ENCODE assay signal across 10 cellular contexts in genomic region chr10:133422821-133423771, GRCh38. TPM values are rescaled to one million over a fixed set of nuclear protein-coding genes. Genes with fewer than 3 reads are reported as not detected.
DNase-seq lines count a peak whose midpoint lies in the region; ATAC-seq, FAIRE-seq and TF ChIP-seq lines count a peak whose summit lies in the region.
"Had no signal": no experiment of that assay in that cellular context is flagged by ENCODE, and none has a peak within 500 bp of the region (broad histone marks: within the 10 kb centered on the region; RNA-seq: fewer than 3 reads in every experiment).

No MANE protein-coding gene starts in this region.

- BruUV-seq in HepG2 (replicated peaks; lab: Mats Ljungman, UMichigan): no TSS peak

- no peak for FAIRE-seq in HepG2 (lab: Jason Lieb, UNC)
- FAIRE-seq: endothelial cell of umbilical vein had no signal

- POLR2A ChIA-PET in HepG2 (lab: Yijun Ruan, JAX): no interaction called here

- 89% methylated on average over 21 of the region's 88 CpGs for WGBS in HepG2 (ENCODE audit: low lambda C conversion rate)

- peak; percentile 2; the same call in 2 of the 3 replicates for ATAC-seq in HepG2
- no peak for ATAC-seq in GM21737 (IDR thresholded peaks at IDR 0.05; ENCODE audit: unreplicated experiment)

- H3K4me1 ChIP-seq in HepG2 (ENCODE audit: insufficient read depth, low read length): no peaks in the 10 kb centered on the region

- H3K27me3 Mint-ChIP-seq in activated naive CD4-positive, alpha-beta T cell treated with anti-CD3 and anti-CD28 coated beads, Interleukin-2, amount 50 U/mL, for 24 hours: no peaks in the 10 kb centered on the region
- peaks cover 6% of the 10 kb centered on the region for H3K27me3 Mint-ChIP-seq in type B pancreatic cell

- no peak for TF ChIP-seq RAD21 in HepG2 (CRISPR knock-in tag; IDR thresholded peaks at IDR 0.05)

- no peak overlapping the region for H3K27ac ChIP-seq in HepG2 (ENCODE audit: extremely low read length, insufficient read depth, low read length)
- H3K27ac ChIP-seq: SK-N-MC had no signal

- H3K36me3 Mint-ChIP-seq in activated naive CD4-positive, alpha-beta T cell treated with anti-CD3 and anti-CD28 coated beads, Interleukin-2, amount 50 U/mL, for 24 hours: peaks cover 2% of the 10 kb centered on the region
- peaks cover 4% of the 10 kb centered on the region for H3K36me3 Mint-ChIP-seq in type B pancreatic cell

- H3K9ac ChIP-seq in HepG2 (ENCODE audit: insufficient read depth, low read depth, low read length): no peak overlapping the region

- DNase-seq in activated naive CD4-positive, alpha-beta T cell treated with Interleukin-2 at 50 U/mL for 16 hours: no peak
- DNase-seq in astrocyte of the hippocampus (ENCODE audit: low read depth, low spot score) (peak; percentile 55), HepG2 (ENCODE audit: low spot score) (no peak), type B pancreatic cell (ENCODE audit: extremely low spot score, unreplicated experiment) (no peak), DMS153 treated with DMSO at 0.1 percent for 48 hours (lab: John Stamatoyannopoulos, UW; ENCODE audit: unreplicated experiment) (no peak), NCI-H446 (lab: John Stamatoyannopoulos, UW) (no peak)

- no peak overlapping the region for H3K4me2 ChIP-seq in HepG2 (ENCODE audit: low read depth, low read length)

- no peaks in the 10 kb centered on the region for H3K9me3 Mint-ChIP-seq in activated naive CD4-positive, alpha-beta T cell treated with anti-CD3 and anti-CD28 coated beads, Interleukin-2, amount 50 U/mL, for 24 hours
- H3K9me3 Mint-ChIP-seq in type B pancreatic cell: no peaks in the 10 kb centered on the region

- H3K9me3 ChIP-seq in HepG2 (ENCODE audit: low read length): no peaks in the 10 kb centered on the region

- peak overlapping the region; percentile 23 for H3K27ac Mint-ChIP-seq in activated naive CD4-positive, alpha-beta T cell treated with anti-CD3 and anti-CD28 coated beads, Interleukin-2, amount 50 U/mL, for 24 hours
- H3K27ac Mint-ChIP-seq in type B pancreatic cell: no peak overlapping the region

- no peak overlapping the region for H3K4me3 ChIP-seq in HepG2 (replicated peaks in 1 of 3; ENCODE audit: insufficient read depth in 1 of 3, low read depth in 2 of 3, low read length in 3 of 3)
- H3K4me3 ChIP-seq: SK-N-MC had no signal

- H3K36me3 ChIP-seq in HepG2 (replicated peaks in 1 of 2; ENCODE audit: control insufficient read depth in 1 of 2, insufficient read depth in 2 of 2, low read length in 2 of 2): peaks cover 6 to 10% of the 10 kb centered on the region in 2 experiments; a peak in 2 of 5 replicates

- in situ Hi-C loops in HepG2 (cut with HindIII; ENCODE audit: extremely low pct_ligation_motif_present, low pct_unique_long_range_greater_than_20kb): loop anchor here (5.0 kb wide), 1 partner anchor 149 kb away; no protein-coding TSS in a partner anchor

- intact Hi-C loops in HepG2 (cut with micrococcal nuclease; ENCODE audit: unreplicated experiment): no loop called here

- no peaks in the 10 kb centered on the region for H3K79me2 ChIP-seq in HepG2 (ENCODE audit: insufficient read depth, low read length)

- no peak for TF ChIP-seq EP300 in HepG2 (IDR thresholded peaks at IDR 0.05; ENCODE audit: low read depth in 2 of 2, low read length in 2 of 2)
- TF ChIP-seq EP300 in HepG2 (CRISPR knock-in tag; IDR thresholded peaks at IDR 0.05; ENCODE audit: borderline replicate concordance): no peak

- no peak for TF ChIP-seq POLR2A in HepG2 (IDR thresholded peaks at IDR 0.05; ENCODE audit: insufficient read depth in 1 of 2, low read depth in 2 of 2, low read length in 2 of 2)

- H2AFZ ChIP-seq in HepG2 (ENCODE audit: low read length): no peak overlapping the region

- no peaks in the 10 kb centered on the region for H3K27me3 ChIP-seq in HepG2 (ENCODE audit: control insufficient read depth in 1 of 2, insufficient read depth in 2 of 2, low read length in 2 of 2)

- no peaks in the 10 kb centered on the region for H4K20me1 ChIP-seq in HepG2 (ENCODE audit: insufficient read depth, low read length)

- CTCF ChIA-PET in HepG2 (lab: Yijun Ruan, JAX; ENCODE audit: low intra/inter-chr PET ratio, low total read pairs): no interaction called here

- no peaks in the 10 kb centered on the region for H3K4me1 Mint-ChIP-seq in activated naive CD4-positive, alpha-beta T cell treated with anti-CD3 and anti-CD28 coated beads, Interleukin-2, amount 50 U/mL, for 24 hours
- no peaks in the 10 kb centered on the region for H3K4me1 Mint-ChIP-seq in type B pancreatic cell (ENCODE audit: unreplicated experiment)

- TF ChIP-seq CTCF in HepG2 (CRISPR knock-in tag; IDR thresholded peaks at IDR 0.05) (no peak), type B pancreatic cell (conservative IDR thresholded peaks at IDR 0.05) (no peak)

- H3K4me3 Mint-ChIP-seq in activated naive CD4-positive, alpha-beta T cell treated with anti-CD3 and anti-CD28 coated beads, Interleukin-2, amount 50 U/mL, for 24 hours: peak overlapping the region; percentile 36
- H3K4me3 Mint-ChIP-seq in type B pancreatic cell: peak overlapping the region; percentile 49

RNA-seq across cellular contexts. Expression of gene SPRN, which starts 1.3 kb away (rescaled TPM):
- total RNA-seq in HepG2 (2016; rRNA removed; fragmentation: Illumina TruSeq; extraction: Trizol) (not detected in 2 replicates), type B pancreatic cell (ENCODE audit: low replicate concordance) (0.21 and 0.56 TPM in 2 replicates)
- total RNA-seq in HepG2 (2016; cell fraction: cytosol; rRNA removed; fragmentation: Illumina TruSeq; extraction: Trizol; ENCODE audit: low read depth): not detected in 2 replicates
- total RNA-seq in HepG2 (2016; cell fraction: insoluble cytoplasmic fraction; rRNA removed; fragmentation: Illumina TruSeq; extraction: Trizol): not detected in 2 replicates
- not detected in 2 replicates for total RNA-seq in HepG2 (2016; cell fraction: membrane; rRNA removed; fragmentation: Illumina TruSeq; extraction: Trizol)
- total RNA-seq in HepG2 (2016; cell fraction: nucleus; rRNA removed; fragmentation: Illumina TruSeq; extraction: Trizol): not detected in 2 replicates
- polyA plus RNA-seq in HepG2 (2011; rRNA removed): not detected in 2 replicates
- polyA plus RNA-seq in HepG2 (2011; cell fraction: cytosol; rRNA removed): not detected in 2 replicates
- not detected in 2 replicates for polyA plus RNA-seq in HepG2 (2011; cell fraction: nucleus; rRNA removed)
- polyA plus RNA-seq in HepG2 (2012): 2.9 and 4.1 TPM in 2 replicates
- polyA plus RNA-seq in HepG2 (2016; cell fraction: cytosol; fragmentation: Illumina TruSeq; extraction: Trizol; ENCODE audit: low read depth): not detected in 2 replicates
- polyA plus RNA-seq in HepG2 (2016; cell fraction: insoluble cytoplasmic fraction; fragmentation: Illumina TruSeq; extraction: Trizol; ENCODE audit: low read depth): not detected in 2 replicates
- polyA plus RNA-seq in HepG2 (2016; cell fraction: membrane; fragmentation: Illumina TruSeq; extraction: Trizol; ENCODE audit: low read depth): not detected in 2 replicates
- polyA plus RNA-seq in HepG2 (2016; cell fraction: nucleus; fragmentation: Illumina TruSeq; extraction: Trizol; ENCODE audit: insufficient read depth, low read depth): not detected in 2 replicates
- not detected in 2 replicates for polyA minus RNA-seq in HepG2 (2011; rRNA and poly(A)+ RNA removed; ENCODE audit: low replicate concordance)
- polyA minus RNA-seq in HepG2 (2011; cell fraction: cytosol; rRNA and poly(A)+ RNA removed): not detected in 2 replicates
- polyA minus RNA-seq in HepG2 (2011; cell fraction: nucleus; rRNA and poly(A)+ RNA removed): not detected in 2 replicates
- polyA plus RNA-seq: endothelial cell of umbilical vein had no signal

RNA-seq across cellular contexts. Expression of gene MTG1, which starts 29.1 kb away (rescaled TPM):
- total RNA-seq in HepG2 (2016; rRNA removed; fragmentation: Illumina TruSeq; extraction: Trizol) (29.9 and 42.0 TPM in 2 replicates), type B pancreatic cell (ENCODE audit: low replicate concordance) (79.1 and 89.6 TPM in 2 replicates)
- 13.1 and 13.6 TPM in 2 replicates for total RNA-seq in HepG2 (2016; cell fraction: cytosol; rRNA removed; fragmentation: Illumina TruSeq; extraction: Trizol; ENCODE audit: low read depth)
- 29.5 and 43.2 TPM in 2 replicates for total RNA-seq in HepG2 (2016; cell fraction: insoluble cytoplasmic fraction; rRNA removed; fragmentation: Illumina TruSeq; extraction: Trizol)
- 15.1 and 15.4 TPM in 2 replicates for total RNA-seq in HepG2 (2016; cell fraction: membrane; rRNA removed; fragmentation: Illumina TruSeq; extraction: Trizol)
- 38.2 and 45.9 TPM in 2 replicates for total RNA-seq in HepG2 (2016; cell fraction: nucleus; rRNA removed; fragmentation: Illumina TruSeq; extraction: Trizol)
- polyA plus RNA-seq in HepG2 (2011; rRNA removed): 103 and 108 TPM in 2 replicates
- 54.2 and 75.0 TPM in 2 replicates for polyA plus RNA-seq in HepG2 (2011; cell fraction: cytosol; rRNA removed)
- polyA plus RNA-seq in HepG2 (2011; cell fraction: nucleus; rRNA removed): 687 and 805 TPM in 2 replicates
- 46.2 and 51.2 TPM in 2 replicates for polyA plus RNA-seq in HepG2 (2012)
- 10.8 and 11.1 TPM in 2 replicates for polyA plus RNA-seq in HepG2 (2016; cell fraction: cytosol; fragmentation: Illumina TruSeq; extraction: Trizol; ENCODE audit: low read depth)
- 40.2 and 42.5 TPM in 2 replicates for polyA plus RNA-seq in HepG2 (2016; cell fraction: insoluble cytoplasmic fraction; fragmentation: Illumina TruSeq; extraction: Trizol; ENCODE audit: low read depth)
- polyA plus RNA-seq in HepG2 (2016; cell fraction: membrane; fragmentation: Illumina TruSeq; extraction: Trizol; ENCODE audit: low read depth): 12.8 and 14.3 TPM in 2 replicates
- 225 and 242 TPM in 2 replicates for polyA plus RNA-seq in HepG2 (2016; cell fraction: nucleus; fragmentation: Illumina TruSeq; extraction: Trizol; ENCODE audit: insufficient read depth, low read depth)
- 80.2 and 80.5 TPM in 2 replicates for polyA minus RNA-seq in HepG2 (2011; rRNA and poly(A)+ RNA removed; ENCODE audit: low replicate concordance)
- 17.3 and 18.7 TPM in 2 replicates for polyA minus RNA-seq in HepG2 (2011; cell fraction: cytosol; rRNA and poly(A)+ RNA removed)
- 62.7 and 86.9 TPM in 2 replicates for polyA minus RNA-seq in HepG2 (2011; cell fraction: nucleus; rRNA and poly(A)+ RNA removed)

RNA-seq across cellular contexts. Expression of gene SCART1, which starts 30.6 kb away (rescaled TPM):
- total RNA-seq in HepG2 (2016; rRNA removed; fragmentation: Illumina TruSeq; extraction: Trizol): 0.32 and 0.46 TPM in 2 replicates
- 0.18 and 0.30 TPM in 2 replicates for total RNA-seq in HepG2 (2016; cell fraction: cytosol; rRNA removed; fragmentation: Illumina TruSeq; extraction: Trizol; ENCODE audit: low read depth)
- 0.07 and 0.45 TPM in 2 replicates for total RNA-seq in HepG2 (2016; cell fraction: insoluble cytoplasmic fraction; rRNA removed; fragmentation: Illumina TruSeq; extraction: Trizol)
- total RNA-seq in HepG2 (2016; cell fraction: membrane; rRNA removed; fragmentation: Illumina TruSeq; extraction: Trizol): 0.12 and 0.17 TPM in 2 replicates
- 0.81 and 0.88 TPM in 2 replicates for total RNA-seq in HepG2 (2016; cell fraction: nucleus; rRNA removed; fragmentation: Illumina TruSeq; extraction: Trizol)
- polyA plus RNA-seq in HepG2 (2011; rRNA removed): 1.1 and 1.4 TPM in 2 replicates
- 0.23 and 0.45 TPM in 2 replicates for polyA plus RNA-seq in HepG2 (2011; cell fraction: cytosol; rRNA removed)
- 9.5 and 13.6 TPM in 2 replicates for polyA plus RNA-seq in HepG2 (2011; cell fraction: nucleus; rRNA removed)
- 1.6 and 1.9 TPM in 2 replicates for polyA plus RNA-seq in HepG2 (2012)
- 0.08 TPM in 1 of 2 replicates, not detected in the other for polyA plus RNA-seq in HepG2 (2016; cell fraction: cytosol; fragmentation: Illumina TruSeq; extraction: Trizol; ENCODE audit: low read depth)
- 0.12 and 0.16 TPM in 2 replicates for polyA plus RNA-seq in HepG2 (2016; cell fraction: insoluble cytoplasmic fraction; fragmentation: Illumina TruSeq; extraction: Trizol; ENCODE audit: low read depth)
- polyA plus RNA-seq in HepG2 (2016; cell fraction: membrane; fragmentation: Illumina TruSeq; extraction: Trizol; ENCODE audit: low read depth): not detected in 2 replicates
- polyA plus RNA-seq in HepG2 (2016; cell fraction: nucleus; fragmentation: Illumina TruSeq; extraction: Trizol; ENCODE audit: insufficient read depth, low read depth): 2.1 and 2.9 TPM in 2 replicates
- 0.51 and 1.7 TPM in 2 replicates for polyA minus RNA-seq in HepG2 (2011; rRNA and poly(A)+ RNA removed; ENCODE audit: low replicate concordance)
- 0.10 TPM in 1 of 2 replicates, not detected in the other for polyA minus RNA-seq in HepG2 (2011; cell fraction: cytosol; rRNA and poly(A)+ RNA removed)
- 2.7 and 3.5 TPM in 2 replicates for polyA minus RNA-seq in HepG2 (2011; cell fraction: nucleus; rRNA and poly(A)+ RNA removed)
- total RNA-seq in type B pancreatic cell (ENCODE audit: low replicate concordance): 1.2 and 1.4 TPM in 2 replicates

RNA-seq across cellular contexts. Expression of gene PAOX, which starts 44.0 kb away (rescaled TPM):
- total RNA-seq in HepG2 (2016; rRNA removed; fragmentation: Illumina TruSeq; extraction: Trizol) (0.49 and 0.52 TPM in 2 replicates), type B pancreatic cell (ENCODE audit: low replicate concordance) (6.9 and 8.2 TPM in 2 replicates)
- total RNA-seq in HepG2 (2016; cell fraction: cytosol; rRNA removed; fragmentation: Illumina TruSeq; extraction: Trizol; ENCODE audit: low read depth): not detected in 2 replicates
- total RNA-seq in HepG2 (2016; cell fraction: insoluble cytoplasmic fraction; rRNA removed; fragmentation: Illumina TruSeq; extraction: Trizol): 0.49 and 0.54 TPM in 2 replicates
- total RNA-seq in HepG2 (2016; cell fraction: membrane; rRNA removed; fragmentation: Illumina TruSeq; extraction: Trizol): 0.12 TPM in 1 of 2 replicates, not detected in the other
- 0.41 and 0.78 TPM in 2 replicates for total RNA-seq in HepG2 (2016; cell fraction: nucleus; rRNA removed; fragmentation: Illumina TruSeq; extraction: Trizol)
- 0.77 and 1.1 TPM in 2 replicates for polyA plus RNA-seq in HepG2 (2011; rRNA removed)
- polyA plus RNA-seq in HepG2 (2011; cell fraction: cytosol; rRNA removed): 0.56 and 0.72 TPM in 2 replicates
- 3.9 and 4.7 TPM in 2 replicates for polyA plus RNA-seq in HepG2 (2011; cell fraction: nucleus; rRNA removed)
- 1.2 and 1.4 TPM in 2 replicates for polyA plus RNA-seq in HepG2 (2012)
- 0.16 TPM in 2 replicates for polyA plus RNA-seq in HepG2 (2016; cell fraction: cytosol; fragmentation: Illumina TruSeq; extraction: Trizol; ENCODE audit: low read depth)
- 0.50 and 0.56 TPM in 2 replicates for polyA plus RNA-seq in HepG2 (2016; cell fraction: insoluble cytoplasmic fraction; fragmentation: Illumina TruSeq; extraction: Trizol; ENCODE audit: low read depth)
- polyA plus RNA-seq in HepG2 (2016; cell fraction: membrane; fragmentation: Illumina TruSeq; extraction: Trizol; ENCODE audit: low read depth): 0.11 TPM in 1 of 2 replicates, not detected in the other
- 2.0 and 2.2 TPM in 2 replicates for polyA plus RNA-seq in HepG2 (2016; cell fraction: nucleus; fragmentation: Illumina TruSeq; extraction: Trizol; ENCODE audit: insufficient read depth, low read depth)
- 1.7 TPM in 1 of 2 replicates, not detected in the other for polyA minus RNA-seq in HepG2 (2011; rRNA and poly(A)+ RNA removed; ENCODE audit: low replicate concordance)
- polyA minus RNA-seq in HepG2 (2011; cell fraction: cytosol; rRNA and poly(A)+ RNA removed): not detected in 2 replicates
- 0.99 and 1.2 TPM in 2 replicates for polyA minus RNA-seq in HepG2 (2011; cell fraction: nucleus; rRNA and poly(A)+ RNA removed)

RNA-seq across cellular contexts. Expression of gene ECHS1, which starts 49.9 kb away (rescaled TPM):
- total RNA-seq in HepG2 (2016; rRNA removed; fragmentation: Illumina TruSeq; extraction: Trizol) (195 and 233 TPM in 2 replicates), type B pancreatic cell (ENCODE audit: low replicate concordance) (106 and 127 TPM in 2 replicates)
- 58.3 and 60.5 TPM in 2 replicates for total RNA-seq in HepG2 (2016; cell fraction: cytosol; rRNA removed; fragmentation: Illumina TruSeq; extraction: Trizol; ENCODE audit: low read depth)
- 200 and 225 TPM in 2 replicates for total RNA-seq in HepG2 (2016; cell fraction: insoluble cytoplasmic fraction; rRNA removed; fragmentation: Illumina TruSeq; extraction: Trizol)
- total RNA-seq in HepG2 (2016; cell fraction: membrane; rRNA removed; fragmentation: Illumina TruSeq; extraction: Trizol): 81.4 and 88.8 TPM in 2 replicates
- total RNA-seq in HepG2 (2016; cell fraction: nucleus; rRNA removed; fragmentation: Illumina TruSeq; extraction: Trizol): 65.2 and 65.6 TPM in 2 replicates
- polyA plus RNA-seq in HepG2 (2011; rRNA removed): 26.4 and 32.7 TPM in 2 replicates
- 39.1 and 41.3 TPM in 2 replicates for polyA plus RNA-seq in HepG2 (2011; cell fraction: cytosol; rRNA removed)
- 37.3 and 39.0 TPM in 2 replicates for polyA plus RNA-seq in HepG2 (2011; cell fraction: nucleus; rRNA removed)
- polyA plus RNA-seq in HepG2 (2012): 79.9 and 84.4 TPM in 2 replicates
- polyA plus RNA-seq in HepG2 (2016; cell fraction: cytosol; fragmentation: Illumina TruSeq; extraction: Trizol; ENCODE audit: low read depth): 60.4 and 63.0 TPM in 2 replicates
- 218 and 228 TPM in 2 replicates for polyA plus RNA-seq in HepG2 (2016; cell fraction: insoluble cytoplasmic fraction; fragmentation: Illumina TruSeq; extraction: Trizol; ENCODE audit: low read depth)
- 63.2 and 68.6 TPM in 2 replicates for polyA plus RNA-seq in HepG2 (2016; cell fraction: membrane; fragmentation: Illumina TruSeq; extraction: Trizol; ENCODE audit: low read depth)
- polyA plus RNA-seq in HepG2 (2016; cell fraction: nucleus; fragmentation: Illumina TruSeq; extraction: Trizol; ENCODE audit: insufficient read depth, low read depth): 101 and 107 TPM in 2 replicates
- polyA minus RNA-seq in HepG2 (2011; rRNA and poly(A)+ RNA removed; ENCODE audit: low replicate concordance): 32.0 and 52.6 TPM in 2 replicates
- 27.8 and 30.0 TPM in 2 replicates for polyA minus RNA-seq in HepG2 (2011; cell fraction: cytosol; rRNA and poly(A)+ RNA removed)
- 8.9 and 9.3 TPM in 2 replicates for polyA minus RNA-seq in HepG2 (2011; cell fraction: nucleus; rRNA and poly(A)+ RNA removed)
